ENCODE assay signal across 7 cellular contexts in genomic region chr3:126983653-126984390, GRCh38. TPM values are rescaled to one million over a fixed set of nuclear protein-coding genes. Genes with fewer than 3 reads are reported as not detected.
DNase-seq lines count a peak whose midpoint lies in the region; ATAC-seq and TF ChIP-seq lines count a peak whose summit lies in the region.

No MANE protein-coding gene starts in this region.

- peak overlapping the region; percentile 11 for H3K9ac ChIP-seq in rectal smooth muscle tissue (ENCODE audit: low read length)

- H3K4me3 ChIP-seq in MG63 (peak overlapping the region; percentile 87), rectal smooth muscle tissue (ENCODE audit: low read length) (peak overlapping the region; percentile 73)

- no peaks in the 10 kb centered on the region for H3K4me1 ChIP-seq in rectal smooth muscle tissue (ENCODE audit: control insufficient read depth, insufficient read depth, low read length)

- H3K4me1 Mint-ChIP-seq in activated T-helper 1 cell treated with anti-CD3 and anti-CD28 coated beads, Interleukin-12 subunit alpha, Interleukin-12 subunit beta, Interleukin-2, Interleukin-4 antibody, amounts not matched to agents 30 ng/mL and 10 ng/mL and 1 ng/mL, durations not matched to agents 14 hours and 24 hours and 36 hours (ENCODE audit: low read depth) = peaks cover 23% of the 10 kb centered on the region

- H3K9me3 ChIP-seq in MG63 = no peaks in the 10 kb centered on the region

- in situ Hi-C loops in GM13977 (cut with MboI; ENCODE audit: low pct_unique_long_range_greater_than_20kb, low sequenced_read_pairs, unreplicated experiment) = loop anchor here (25.0 kb wide), 1 partner anchor 222 kb away; no protein-coding TSS in a partner anchor

- intact Hi-C loops in activated T-helper 1 cell treated with anti-CD3 and anti-CD28 coated beads, Interleukin-12 subunit alpha, Interleukin-12 subunit beta, Interleukin-2, Interleukin-4 antibody, amounts not matched to agents 30 ng/mL and 10 ng/mL and 1 ng/mL, durations not matched to agents 14 hours and 24 hours and 36 hours (cut with micrococcal nuclease) = loop anchor here (2.0 to 5.0 kb wide), 4 partner anchors 488 to 902 kb away; partner anchors contain the start of genes ABTB1, SLC41A3 and TPRA1
- intact Hi-C loops in Right ventricle myocardium superior (cut with DNase I) = loop anchor here (2.0 to 5.0 kb wide), 2 partner anchors 231 to 302 kb away; no protein-coding TSS in a partner anchor

- H3K36me3 ChIP-seq in MG63 = peaks cover 4% of the 10 kb centered on the region; the same call in 1 of the 2 replicates
- no peaks in the 10 kb centered on the region for H3K36me3 ChIP-seq in rectal smooth muscle tissue (ENCODE audit: control insufficient read depth, insufficient read depth, low read length)

- no peak overlapping the region for H3K27ac Mint-ChIP-seq in activated T-helper 1 cell treated with anti-CD3 and anti-CD28 coated beads, Interleukin-12 subunit alpha, Interleukin-12 subunit beta, Interleukin-2, Interleukin-4 antibody, amounts not matched to agents 30 ng/mL and 10 ng/mL and 1 ng/mL, durations not matched to agents 14 hours and 24 hours and 36 hours

- no peaks in the 10 kb centered on the region for H3K9me3 Mint-ChIP-seq in activated T-helper 1 cell treated with anti-CD3 and anti-CD28 coated beads, Interleukin-12 subunit alpha, Interleukin-12 subunit beta, Interleukin-2, Interleukin-4 antibody, amounts not matched to agents 30 ng/mL and 10 ng/mL and 1 ng/mL, durations not matched to agents 14 hours and 24 hours and 36 hours

- DNase-seq in GM13977 (ENCODE audit: low spot score) = peak; percentile 70
- DNase-seq in MG63 = peak; percentile 55
- DNase-seq in activated T-helper 1 cell treated with anti-CD3 and anti-CD28 coated beads, Interleukin-12 subunit alpha, Interleukin-12 subunit beta, Interleukin-2, Interleukin-4 antibody, amounts not matched to agents 30 ng/mL and 10 ng/mL and 1 ng/mL, durations not matched to agents 14 hours and 24 hours and 36 hours (ENCODE audit: low spot score) = peak; percentile 22
- DNase-seq in Right ventricle myocardium superior = no peak
- no peak for DNase-seq in amygdala (lab: John Stamatoyannopoulos, UW)
- DNase-seq in GF-D8 (lab: John Stamatoyannopoulos, UW) = no peak

- H3K27me3 ChIP-seq in MG63 (no peaks in the 10 kb centered on the region), rectal smooth muscle tissue (ENCODE audit: control insufficient read depth, insufficient read depth, low read length) (no peaks in the 10 kb centered on the region)

- no peaks in the 10 kb centered on the region for H3K36me3 Mint-ChIP-seq in activated T-helper 1 cell treated with anti-CD3 and anti-CD28 coated beads, Interleukin-12 subunit alpha, Interleukin-12 subunit beta, Interleukin-2, Interleukin-4 antibody, amounts not matched to agents 30 ng/mL and 10 ng/mL and 1 ng/mL, durations not matched to agents 14 hours and 24 hours and 36 hours (ENCODE audit: low read depth)

- H3K4me3 Mint-ChIP-seq in activated T-helper 1 cell treated with anti-CD3 and anti-CD28 coated beads, Interleukin-12 subunit alpha, Interleukin-12 subunit beta, Interleukin-2, Interleukin-4 antibody, amounts not matched to agents 30 ng/mL and 10 ng/mL and 1 ng/mL, durations not matched to agents 14 hours and 24 hours and 36 hours = peak overlapping the region; percentile 45

- ATAC-seq in Right ventricle myocardium superior (ENCODE audit: poor library complexity) = peak; percentile 3

- no peak for TF ChIP-seq CTCF in GM13977 (IDR thresholded peaks at IDR 0.05; ENCODE audit: extremely low read depth, insufficient read depth, missing control alignments)

- H3K27me3 Mint-ChIP-seq in activated T-helper 1 cell treated with anti-CD3 and anti-CD28 coated beads, Interleukin-12 subunit alpha, Interleukin-12 subunit beta, Interleukin-2, Interleukin-4 antibody, amounts not matched to agents 30 ng/mL and 10 ng/mL and 1 ng/mL, durations not matched to agents 14 hours and 24 hours and 36 hours (ENCODE audit: insufficient read depth) = peaks cover 4% of the 10 kb centered on the region

- H3K27ac ChIP-seq in rectal smooth muscle tissue (ENCODE audit: low read depth, low read length) = no peak overlapping the region

RNA-seq across cellular contexts. Expression of gene PLXNA1, which starts 0.9 kb away (rescaled TPM):
- total RNA-seq in MG63 (2014; rRNA removed; shearing (Covaris generic); ENCODE audit: low replicate concordance) = 29.7 and 54.2 TPM in 2 replicates
- total RNA-seq in activated T-helper 1 cell treated with anti-CD3 and anti-CD28 coated beads, Interleukin-12 subunit alpha, Interleukin-12 subunit beta, Interleukin-2, Interleukin-4 antibody, amounts not matched to agents 30 ng/mL and 10 ng/mL and 1 ng/mL, durations not matched to agents 14 hours and 24 hours and 36 hours = 22.1 and 25.5 TPM in 2 replicates
- total RNA-seq in Right ventricle myocardium superior = 23.2 TPM

Comparison
In these comparisons a context has a peak if more than half of its experiments do, and no peak if none do; other contexts are left out.
1. DNase-seq: peak in GM13977 (single experiment), MG63 (single experiment) and activated T-helper 1 cell treated with anti-CD3 and anti-CD28 coated beads, Interleukin-12 subunit alpha, Interleukin-12 subunit beta, Interleukin-2, Interleukin-4 antibody, amounts not matched to agents 30 ng/mL and 10 ng/mL and 1 ng/mL, durations not matched to agents 14 hours and 24 hours and 36 hours (single experiment); none in Right ventricle myocardium superior (single experiment), amygdala (0 of 56) and GF-D8 (single experiment).